In the genomic region with DNA sequence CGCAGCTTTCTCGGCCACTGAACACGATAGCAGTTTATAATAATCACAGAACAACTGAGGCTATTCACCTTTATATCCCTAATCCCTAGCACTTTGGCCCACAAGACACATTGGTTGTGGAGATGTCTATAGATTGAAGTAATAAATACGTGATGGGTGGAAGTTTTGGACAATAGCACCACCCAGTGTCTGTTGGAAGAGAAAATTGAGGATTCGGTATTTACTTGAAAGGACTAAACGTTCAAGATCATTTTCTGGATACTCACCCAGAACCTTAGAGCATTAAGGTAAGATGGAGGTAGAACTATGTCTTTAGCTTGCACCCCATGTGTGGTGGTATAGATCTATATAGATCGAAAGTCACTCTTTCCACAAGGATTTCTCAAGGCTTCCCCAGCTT, we compare ENCODE assay signal across 8 cellular contexts. TPM values are rescaled to one million over a fixed set of nuclear protein-coding genes. Genes with fewer than 3 reads are reported as not detected.
DNase-seq lines count a peak whose midpoint lies in the region; TF ChIP-seq lines count a peak whose summit lies in the region.

No MANE protein-coding gene starts in this region.

- no peaks in the 10 kb centered on the region for H3K36me3 Mint-ChIP-seq in activated CD4-positive, alpha-beta T cell treated with anti-CD3 and anti-CD28 coated beads, Interleukin-2, amount 10 ng/mL, durations not matched to agents 24 days and 14 days (ENCODE audit: low read depth)
- no peaks in the 10 kb centered on the region for H3K36me3 Mint-ChIP-seq in activated CD4-positive, alpha-beta T cell treated with anti-CD3 and anti-CD28 coated beads, Interleukin-2, amount 10 ng/mL, durations not matched to agents 7 days and 5 days (ENCODE audit: low read depth)

- peak overlapping the region; percentile 43 for H3K4me3 Mint-ChIP-seq in activated CD4-positive, alpha-beta T cell treated with anti-CD3 and anti-CD28 coated beads, Interleukin-2, amount 10 ng/mL, durations not matched to agents 24 days and 14 days
- H3K4me3 Mint-ChIP-seq in activated CD4-positive, alpha-beta T cell treated with anti-CD3 and anti-CD28 coated beads, Interleukin-2, amount 10 ng/mL, durations not matched to agents 7 days and 5 days = no peak overlapping the region

- H3K9me3 ChIP-seq in subcutaneous abdominal adipose tissue (ENCODE audit: control insufficient read depth in 5 of 5, low read length in 5 of 5) = no peaks in the 10 kb centered on the region
- H3K9me3 ChIP-seq in colonic mucosa = no peaks in the 10 kb centered on the region

- peaks cover 33% of the 10 kb centered on the region for H3K27me3 Mint-ChIP-seq in activated CD4-positive, alpha-beta T cell treated with anti-CD3 and anti-CD28 coated beads, Interleukin-2, amount 10 ng/mL, durations not matched to agents 24 days and 14 days
- H3K27me3 Mint-ChIP-seq in activated CD4-positive, alpha-beta T cell treated with anti-CD3 and anti-CD28 coated beads, Interleukin-2, amount 10 ng/mL, durations not matched to agents 7 days and 5 days = peaks cover 39% of the 10 kb centered on the region

- TF ChIP-seq CTCF in dorsolateral prefrontal cortex (IDR thresholded peaks at IDR 0.05 in 54 of 56, conservative IDR thresholded peaks at IDR 0.05 in 2 of 56; ENCODE audit: low read depth in 1 of 56, partially characterized antibody in 56 of 56) (peak in 33 of 56 donors; percentile 14 to 47 (median 33)), colonic mucosa (IDR thresholded peaks at IDR 0.05) (no peak)

- H3K9me3 Mint-ChIP-seq in activated CD4-positive, alpha-beta T cell treated with anti-CD3 and anti-CD28 coated beads, Interleukin-2, amount 10 ng/mL, durations not matched to agents 24 days and 14 days = no peaks in the 10 kb centered on the region
- no peaks in the 10 kb centered on the region for H3K9me3 Mint-ChIP-seq in activated CD4-positive, alpha-beta T cell treated with anti-CD3 and anti-CD28 coated beads, Interleukin-2, amount 10 ng/mL, durations not matched to agents 7 days and 5 days

- CTCF ChIA-PET in activated CD4-positive, alpha-beta T cell treated with anti-CD3 and anti-CD28 coated beads, Interleukin-2, amount 10 ng/mL, durations not matched to agents 7 days and 5 days (lab: Charles Lee) = no interaction called here

- intact Hi-C loops in activated CD4-positive, alpha-beta T cell treated with anti-CD3 and anti-CD28 coated beads, Interleukin-2, amount 10 ng/mL, durations not matched to agents 24 days and 14 days (cut with micrococcal nuclease) = no loop called here
- intact Hi-C loops in dorsolateral prefrontal cortex (cut with DNase I) (loop anchor here in 1 of 2 donors (10.0 kb wide), 1 partner anchor 137 kb away; a partner anchor contains a TSS), colonic mucosa (cut with DNase I) (no loop called here)

- no peak overlapping the region for H3K9ac ChIP-seq in subcutaneous abdominal adipose tissue (ENCODE audit: low read length in 5 of 5)
- H3K9ac ChIP-seq in colonic mucosa (ENCODE audit: low read depth in 2 of 2, low read length in 2 of 2) = no peak overlapping the region

- POLR2A ChIA-PET in activated CD4-positive, alpha-beta T cell treated with anti-CD3 and anti-CD28 coated beads, Interleukin-2, amount 10 ng/mL, durations not matched to agents 7 days and 5 days (lab: Charles Lee) = no interaction called here

- H3K4me3 ChIP-seq in dorsolateral prefrontal cortex (peak overlapping the region in 26 of 59 donors; percentile 38 to 71 (median 58)), subcutaneous abdominal adipose tissue (ENCODE audit: low read depth in 1 of 5, low read length in 5 of 5) (peak overlapping the region in 3 of 5 donors; percentile 29 to 47 (median 34)), colonic mucosa (no peak overlapping the region)

- no peak for DNase-seq in activated CD4-positive, alpha-beta T cell treated with anti-CD3 and anti-CD28 coated beads, Interleukin-2, amount 10 ng/mL, durations not matched to agents 24 days and 14 days
- DNase-seq in activated CD4-positive, alpha-beta T cell treated with anti-CD3 and anti-CD28 coated beads, Interleukin-2, amount 10 ng/mL, durations not matched to agents 7 days and 5 days = no peak
- peak; percentile 17 for DNase-seq in NCI-H446 treated with DMSO at 0.1 percent for 48 hours (lab: John Stamatoyannopoulos, UW)
- DNase-seq in dorsolateral prefrontal cortex = no peak
- no peak for DNase-seq in HuH-7.5 (ENCODE audit: low spot score)
- DNase-seq in colonic mucosa = no peak
- DNase-seq in C1 segment of cervical spinal cord (lab: John Stamatoyannopoulos, UW) = no peak

- peaks cover 0 to 14% (median 10%) of the 10 kb centered on the region in 5 donors for H3K4me1 ChIP-seq in subcutaneous abdominal adipose tissue (ENCODE audit: control insufficient read depth in 5 of 5, insufficient read depth in 5 of 5, low read length in 5 of 5)
- H3K4me1 ChIP-seq in colonic mucosa = no peaks in the 10 kb centered on the region

- peaks cover 2% of the 10 kb centered on the region for H3K4me1 Mint-ChIP-seq in activated CD4-positive, alpha-beta T cell treated with anti-CD3 and anti-CD28 coated beads, Interleukin-2, amount 10 ng/mL, durations not matched to agents 24 days and 14 days
- peaks cover 3% of the 10 kb centered on the region for H3K4me1 Mint-ChIP-seq in activated CD4-positive, alpha-beta T cell treated with anti-CD3 and anti-CD28 coated beads, Interleukin-2, amount 10 ng/mL, durations not matched to agents 7 days and 5 days

- H3K36me3 ChIP-seq in subcutaneous abdominal adipose tissue (ENCODE audit: control insufficient read depth in 5 of 5, insufficient read depth in 5 of 5, low read length in 5 of 5) (no peaks in the 10 kb centered on the region), colonic mucosa (no peaks in the 10 kb centered on the region)

- H3K27ac Mint-ChIP-seq in activated CD4-positive, alpha-beta T cell treated with anti-CD3 and anti-CD28 coated beads, Interleukin-2, amount 10 ng/mL, durations not matched to agents 24 days and 14 days = no peak overlapping the region
- H3K27ac Mint-ChIP-seq in activated CD4-positive, alpha-beta T cell treated with anti-CD3 and anti-CD28 coated beads, Interleukin-2, amount 10 ng/mL, durations not matched to agents 7 days and 5 days = no peak overlapping the region

- H3K27ac ChIP-seq in dorsolateral prefrontal cortex (no peak overlapping the region), subcutaneous abdominal adipose tissue (ENCODE audit: low read depth, low read length) (no peak overlapping the region), colonic mucosa (no peak overlapping the region)

- peaks cover 0 to 88% (median 36%) of the 10 kb centered on the region in 45 donors for H3K27me3 ChIP-seq in dorsolateral prefrontal cortex
- H3K27me3 ChIP-seq in subcutaneous abdominal adipose tissue (ENCODE audit: control insufficient read depth in 5 of 5, insufficient read depth in 4 of 5, low read length in 5 of 5) = peaks cover 0 to 34% (median 15%) of the 10 kb centered on the region in 5 donors
- H3K27me3 ChIP-seq in colonic mucosa = peaks cover 13% of the 10 kb centered on the region

RNA-seq across cellular contexts. Expression of a gene that starts 0.8 kb away (rescaled TPM):
- total RNA-seq in activated CD4-positive, alpha-beta T cell treated with anti-CD3 and anti-CD28 coated beads, Interleukin-2, amount 10 ng/mL, durations not matched to agents 24 days and 14 days = 0.31 TPM in 1 of 2 replicates, not detected in the other
- total RNA-seq in activated CD4-positive, alpha-beta T cell treated with anti-CD3 and anti-CD28 coated beads, Interleukin-2, amount 10 ng/mL, durations not matched to agents 7 days and 5 days = under 1 TPM; 0.42 to 0.52 TPM
- total RNA-seq in dorsolateral prefrontal cortex = 1 to 10 TPM in 3 of 120 experiments, under 1 TPM in 9, not detected in 108; 0.65 to 1.5 (median 0.84) TPM
- total RNA-seq in colonic mucosa = under 1 TPM in 1 of 2 donors, not detected in 1; 0.88 TPM

RNA-seq across cellular contexts. Expression of a gene that starts 45.7 kb away (rescaled TPM):
- total RNA-seq in activated CD4-positive, alpha-beta T cell treated with anti-CD3 and anti-CD28 coated beads, Interleukin-2, amount 10 ng/mL, durations not matched to agents 24 days and 14 days = not detected in 2 replicates
- total RNA-seq in activated CD4-positive, alpha-beta T cell treated with anti-CD3 and anti-CD28 coated beads, Interleukin-2, amount 10 ng/mL, durations not matched to agents 7 days and 5 days = not detected
- 1 to 10 TPM in 10 of 120 experiments, under 1 TPM in 25, not detected in 85; 0.30 to 2.3 (median 0.74) TPM for total RNA-seq in dorsolateral prefrontal cortex
- total RNA-seq in colonic mucosa = not detected
